8 cellular contexts compared by ENCODE assay signal in genomic region chr18:3447895-3448844, GRCh38. TPM values are rescaled to one million over a fixed set of nuclear protein-coding genes. Genes with fewer than 3 reads are reported as not detected.
DNase-seq lines count a peak whose midpoint lies in the region; ATAC-seq and TF ChIP-seq lines count a peak whose summit lies in the region.

No MANE protein-coding gene starts in this region.

- H3K4me3 ChIP-seq in CD8-positive, alpha-beta T cell (ENCODE audit: low read depth, low read length), result peak overlapping the region; percentile 66
- H3K4me3 ChIP-seq in HL-60 (replicated peaks; ENCODE audit: insufficient read depth, low read length), result peak overlapping the region; percentile 55

- H3K4me1 ChIP-seq in CD8-positive, alpha-beta T cell (ENCODE audit: insufficient read depth, low read length), result peaks cover 15% of the 10 kb centered on the region

- peaks cover 39% of the 10 kb centered on the region for H3K4me1 Mint-ChIP-seq in CD8-positive, alpha-beta T cell (ENCODE audit: low read depth)
- peaks cover 25% of the 10 kb centered on the region for H3K4me1 Mint-ChIP-seq in activated CD8-positive, alpha-beta T cell treated with anti-CD3 and anti-CD28 coated beads, Interleukin-2, amount 10 ng/mL, durations not matched to agents 7 days and 5 days (ENCODE audit: low read depth)
- peaks cover 8% of the 10 kb centered on the region for H3K4me1 Mint-ChIP-seq in memory B cell

- H3K4me3 Mint-ChIP-seq in CD8-positive, alpha-beta T cell, result peak overlapping the region; percentile 90
- H3K4me3 Mint-ChIP-seq in activated CD8-positive, alpha-beta T cell treated with anti-CD3 and anti-CD28 coated beads, Interleukin-2, amount 10 ng/mL, durations not matched to agents 7 days and 5 days, result peak overlapping the region; percentile 95
- H3K4me3 Mint-ChIP-seq in memory B cell, result peak overlapping the region; percentile 96

- H3K9me3 ChIP-seq in CD8-positive, alpha-beta T cell (ENCODE audit: low read length), result no peaks in the 10 kb centered on the region

- intact Hi-C loops in CD8-positive, alpha-beta T cell (cut with DNase I, micrococcal nuclease), result loop anchor here (1.0 to 5.0 kb wide), 6 partner anchors 146 to 1849 kb away; partner anchors contain the start of gene ZBTB14 (in 2 of the 2)

- no peaks in the 10 kb centered on the region for H3K27me3 ChIP-seq in CD8-positive, alpha-beta T cell (ENCODE audit: insufficient read depth, low read length)
- no peaks in the 10 kb centered on the region for H3K27me3 ChIP-seq in HL-60 (ENCODE audit: insufficient read depth, poor library complexity, severe bottlenecking)

- H3K9me3 Mint-ChIP-seq in CD8-positive, alpha-beta T cell, result no peaks in the 10 kb centered on the region
- H3K9me3 Mint-ChIP-seq in activated CD8-positive, alpha-beta T cell treated with anti-CD3 and anti-CD28 coated beads, Interleukin-2, amount 10 ng/mL, durations not matched to agents 7 days and 5 days (ENCODE audit: insufficient read depth), result no peaks in the 10 kb centered on the region
- H3K9me3 Mint-ChIP-seq in memory B cell, result no peaks in the 10 kb centered on the region

- H3K36me3 ChIP-seq in CD8-positive, alpha-beta T cell (ENCODE audit: insufficient read depth, low read length), result no peaks in the 10 kb centered on the region

- H3K27ac Mint-ChIP-seq in CD8-positive, alpha-beta T cell, result peak overlapping the region; percentile 99
- peak overlapping the region; percentile 93 for H3K27ac Mint-ChIP-seq in activated CD8-positive, alpha-beta T cell treated with anti-CD3 and anti-CD28 coated beads, Interleukin-2, amount 10 ng/mL, durations not matched to agents 7 days and 5 days
- peak overlapping the region; percentile 100 for H3K27ac Mint-ChIP-seq in memory B cell

- peak; percentile 41 for ATAC-seq in CD8-positive, alpha-beta T cell
- ATAC-seq in GM19467 (IDR thresholded peaks at IDR 0.05; ENCODE audit: unreplicated experiment) (peak; percentile 72), memory B cell (ENCODE audit: low read depth) (peak; percentile 50)
- peak; percentile 72 for ATAC-seq in activated CD8-positive, alpha-beta T cell treated with anti-CD3 and anti-CD28 coated beads, Interleukin-2, amount 10 ng/mL, durations not matched to agents 7 days and 5 days

- peaks cover 15% of the 10 kb centered on the region for H3K36me3 Mint-ChIP-seq in CD8-positive, alpha-beta T cell
- H3K36me3 Mint-ChIP-seq in activated CD8-positive, alpha-beta T cell treated with anti-CD3 and anti-CD28 coated beads, Interleukin-2, amount 10 ng/mL, durations not matched to agents 7 days and 5 days (ENCODE audit: low read depth), result no peaks in the 10 kb centered on the region
- H3K36me3 Mint-ChIP-seq in memory B cell, result no peaks in the 10 kb centered on the region

- peak; percentile 65 to 88 (median 83) for DNase-seq in CD8-positive, alpha-beta T cell
- DNase-seq in HL-60 (ENCODE audit: low read depth in 1 of 2, low spot score in 1 of 2) (peak; percentile 93 to 99), NCI-H82 treated with DMSO at 0.1 percent for 48 hours (lab: John Stamatoyannopoulos, UW; ENCODE audit: unreplicated experiment) (peak; percentile 94), memory B cell (ENCODE audit: low spot score in 2 of 2) (peak; percentile 80 to 84)
- peak; percentile 90 for DNase-seq in activated CD8-positive, alpha-beta T cell treated with anti-CD3 and anti-CD28 coated beads, Interleukin-2, amount 10 ng/mL, durations not matched to agents 7 days and 5 days
- DNase-seq in effector CD8-positive, alpha-beta T cell (lab: John Stamatoyannopoulos, UW), result peak; percentile 61
- peak; percentile 57 for DNase-seq in stimulated activated CD8-positive, alpha-beta memory T cell treated with anti-CD3 and anti-CD28 coated beads, Interleukin-12 subunit alpha, Interleukin-12 subunit beta, amount 100 ng/mL, for 1 hour (ENCODE audit: low read depth)

- CTCF ChIA-PET in CD8-positive, alpha-beta T cell (lab: Charles Lee), result interaction anchor here (0.7 to 2.7 kb wide), 8 partner anchors 9 to 218 kb away, joined by 3 to 11 read pairs (median 6); no protein-coding TSS in a partner anchor
- CTCF ChIA-PET in activated CD8-positive, alpha-beta T cell treated with anti-CD3 and anti-CD28 coated beads, Interleukin-2, amount 10 ng/mL, durations not matched to agents 7 days and 5 days (lab: Charles Lee), result interaction anchor here (0.8 to 2.5 kb wide), 17 partner anchors 73 to 323 kb away, joined by 3 to 22 read pairs (median 4); partner anchors contain the start of gene MYL12B

- TF ChIP-seq CTCF in CD8-positive, alpha-beta T cell (IDR thresholded peaks at IDR 0.05), result no peak
- no peak for TF ChIP-seq CTCF in HL-60 (IDR thresholded peaks at IDR 0.05; ENCODE audit: insufficient read depth, low read length)

- POLR2A ChIA-PET in CD8-positive, alpha-beta T cell (lab: Charles Lee), result interaction anchor here (0.6 to 4.7 kb wide), 27 partner anchors 10 to 878 kb away, joined by 3 to 63 read pairs (median 4); partner anchors contain the start of genes MYL12A, MYL12B and SMCHD1
- POLR2A ChIA-PET in activated CD8-positive, alpha-beta T cell treated with anti-CD3 and anti-CD28 coated beads, Interleukin-2, amount 10 ng/mL, durations not matched to agents 7 days and 5 days (lab: Charles Lee), result interaction anchor here (0.6 to 4.2 kb wide), 23 partner anchors 9 to 877 kb away, joined by 3 to 40 read pairs (median 4); partner anchors contain the start of genes METTL4, MYL12A, MYL12B and NDC80

- H3K27ac ChIP-seq in CD8-positive, alpha-beta T cell (ENCODE audit: low read depth, low read length), result peak overlapping the region; percentile 95
- H3K27ac ChIP-seq in HL-60 (replicated peaks), result peak overlapping the region; percentile 95

- H3K27me3 Mint-ChIP-seq in CD8-positive, alpha-beta T cell (ENCODE audit: low read depth), result no peaks in the 10 kb centered on the region
- peaks cover under 1% of the 10 kb centered on the region for H3K27me3 Mint-ChIP-seq in activated CD8-positive, alpha-beta T cell treated with anti-CD3 and anti-CD28 coated beads, Interleukin-2, amount 10 ng/mL, durations not matched to agents 7 days and 5 days (ENCODE audit: low read depth)
- no peaks in the 10 kb centered on the region for H3K27me3 Mint-ChIP-seq in memory B cell

RNA-seq across cellular contexts. Expression of gene TGIF1, which starts 1.8 kb away (rescaled TPM):
- 10 to 100 TPM; 66.6 to 71.6 TPM for total RNA-seq in CD8-positive, alpha-beta T cell
- 1 to 10 TPM; 8.2 to 8.7 TPM for total RNA-seq in activated CD8-positive, alpha-beta T cell treated with anti-CD3 and anti-CD28 coated beads, Interleukin-2, amount 10 ng/mL, durations not matched to agents 7 days and 5 days

Comparison
In these comparisons a context has a peak if more than half of its experiments do, and no peak if none do; other contexts are left out.
1. Peak in every context shown above with its lines: DNase-seq, ATAC-seq, H3K4me3 ChIP-seq and H3K27ac ChIP-seq.
2. RNA of gene TGIF1, which starts 1.8 kb away (total RNA-seq): 66.6 to 71.6 TPM in CD8-positive, alpha-beta T cell; 8.2 to 8.7 TPM in activated CD8-positive, alpha-beta T cell treated with anti-CD3 and anti-CD28 coated beads, Interleukin-2, amount 10 ng/mL, durations not matched to agents 7 days and 5 days; every median in the first group is over 4 times any median in the second.